Comparison of ENCODE assay signal across 21 cellular contexts in the genomic region with DNA sequence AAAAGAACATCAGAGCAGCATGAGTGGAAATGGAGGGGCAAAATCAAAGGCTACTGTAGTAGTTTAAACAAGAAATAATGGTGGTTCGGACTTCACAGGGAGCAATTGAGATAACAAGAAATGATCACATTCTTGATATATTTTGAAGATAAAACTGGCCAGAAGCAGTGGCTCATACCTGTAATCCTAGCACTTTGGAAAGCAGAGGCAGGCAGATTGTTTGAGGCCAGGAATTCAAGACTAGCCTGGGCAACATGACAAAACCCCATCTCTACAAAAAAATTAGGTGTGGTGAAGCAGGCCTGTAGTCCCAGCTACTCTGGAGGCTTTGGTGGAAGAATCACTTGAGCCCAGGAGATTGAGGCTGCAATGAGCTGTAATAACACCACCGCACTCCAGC. TPM values are rescaled to one million over a fixed set of nuclear protein-coding genes. Genes with fewer than 3 reads are reported as not detected.
DNase-seq lines count a peak whose midpoint lies in the region; ATAC-seq and TF ChIP-seq lines count a peak whose summit lies in the region.
"Had no signal": no experiment of that assay in that cellular context is flagged by ENCODE, and none has a peak within 500 bp of the region (broad histone marks: within the 10 kb centered on the region; RNA-seq: fewer than 3 reads in every experiment).

No MANE protein-coding gene starts in this region.

- H3K27ac Mint-ChIP-seq in mesothelial cell of epicardium = peak overlapping the region; percentile 30

- no peak for TF ChIP-seq CTCF in mesothelial cell of epicardium (IDR thresholded peaks at IDR 0.05; ENCODE audit: unreplicated experiment)

- peaks cover 41% of the 10 kb centered on the region for H3K36me3 Mint-ChIP-seq in mesothelial cell of epicardium

- H3K9me3 Mint-ChIP-seq in mesothelial cell of epicardium = peaks cover 19% of the 10 kb centered on the region
- H3K9me3 Mint-ChIP-seq: CD4-positive, alpha-beta memory T cell; CD8-positive, alpha-beta memory T cell had no signal

- no peak overlapping the region for H3K4me3 Mint-ChIP-seq in mesothelial cell of epicardium
- H3K4me3 Mint-ChIP-seq: CD14-positive monocyte; CD4-positive, alpha-beta memory T cell; CD4-positive, CD25-positive, alpha-beta regulatory T cell; CD8-positive, alpha-beta memory T cell had no signal

- no peaks in the 10 kb centered on the region for H3K27me3 Mint-ChIP-seq in mesothelial cell of epicardium (ENCODE audit: low read depth)
- H3K27me3 Mint-ChIP-seq: CD4-positive, alpha-beta memory T cell; CD4-positive, CD25-positive, alpha-beta regulatory T cell; CD8-positive, alpha-beta memory T cell had no signal

- peak; percentile 14 for DNase-seq in astrocyte of the hippocampus (ENCODE audit: low read depth, low spot score)
- DNase-seq in mesothelial cell of epicardium (ENCODE audit: low spot score in 2 of 2, unreplicated experiment in 2 of 2) = no peak
- no peak for DNase-seq in SW480 (ENCODE audit: low spot score)
- DNase-seq: 8988T; ACHN; BE2C; C1 segment of cervical spinal cord; CD4-positive, alpha-beta memory T cell; CD4-positive, CD25-positive, alpha-beta regulatory T cell; CD8-positive, alpha-beta memory T cell; COR-L47; DMS 273 treated with DMSO at 0.1 percent for 48 hours; DMS153; DMS53; DMS79; DND-41; EL; GDM1 had no signal

- ATAC-seq in GM21526 (IDR thresholded peaks at IDR 0.05; ENCODE audit: low FRiP score, unreplicated experiment) = no peak
- ATAC-seq in GM18502 (IDR thresholded peaks at IDR 0.05; ENCODE audit: poor library complexity, unreplicated experiment) = no peak

- peaks cover 10% of the 10 kb centered on the region for H3K4me1 Mint-ChIP-seq in mesothelial cell of epicardium
- H3K4me1 Mint-ChIP-seq: CD14-positive monocyte had no signal

RNA-seq across cellular contexts. Expression of a gene that starts 22.9 kb away (rescaled TPM):
- total RNA-seq in mesothelial cell of epicardium = 20.9 to 24.2 TPM (median 23.0 TPM) in 3 replicates

RNA-seq across cellular contexts. Expression of a gene that starts 24.6 kb away (rescaled TPM):
- total RNA-seq in mesothelial cell of epicardium = 40.7 to 43.0 TPM (median 42.0 TPM) in 3 replicates

RNA-seq across cellular contexts. Expression of a gene that starts 32.8 kb away (rescaled TPM):
- 13.7 to 14.8 TPM (median 14.1 TPM) in 3 replicates for total RNA-seq in mesothelial cell of epicardium
